12 cellular contexts compared by ENCODE assay signal in the genomic region with DNA sequence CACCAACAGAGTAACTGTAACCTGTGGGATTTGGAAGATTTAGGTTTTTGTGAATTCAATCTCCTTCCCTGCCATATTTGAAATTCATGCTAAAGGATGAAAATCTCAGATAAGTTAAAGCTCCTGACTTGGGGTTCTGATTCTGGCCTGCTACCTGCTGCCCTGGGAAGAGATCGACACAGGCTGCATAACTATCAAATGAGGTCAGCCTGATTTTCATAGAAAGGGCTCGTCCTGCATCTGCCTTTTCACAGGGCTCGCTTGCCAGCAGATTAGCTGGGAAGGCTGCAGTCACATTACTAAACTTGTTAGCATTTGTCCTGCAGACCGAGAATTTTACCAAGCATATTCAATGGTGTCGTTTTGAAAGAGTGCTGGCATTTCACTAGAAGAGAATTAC. TPM values are rescaled to one million over a fixed set of nuclear protein-coding genes. Genes with fewer than 3 reads are reported as not detected.
A peak's percentile ranks its signal among the peaks of the same experiment; 100 is the strongest.
DNase-seq lines count a peak whose midpoint lies in the region; FAIRE-seq and TF ChIP-seq lines count a peak whose summit lies in the region.
"Had no signal": no experiment of that assay in that cellular context is flagged by ENCODE, and none has a peak within 500 bp of the region (broad histone marks: within the 10 kb centered on the region; RNA-seq: fewer than 3 reads in every experiment).

No MANE protein-coding gene starts in this region.

- DNase-seq in AG10803 (ENCODE audit: low read depth) (peak; percentile 31), RWPE1 (ENCODE audit: low spot score) (peak; percentile 31), glomerular visceral epithelial cell (ENCODE audit: extremely low spot score) (peak; percentile 63), SKM-1 treated with dmso at 0.1 percent for 144 hours (lab: John Stamatoyannopoulos, UW; ENCODE audit: unreplicated experiment) (no peak), HuH-7 (ENCODE audit: low spot score) (no peak), frontal cortex (ENCODE audit: low spot score in 2 of 2) (no peak), substantia nigra (lab: John Stamatoyannopoulos, UW) (no peak)
- DNase-seq: activated CD4-positive, alpha-beta T cell treated with anti-CD3 and anti-CD28 coated beads, Interleukin-2, amount 50 U/mL, for 4 hours; activated naive CD4-positive, alpha-beta T cell treated with anti-CD3 and anti-CD28 coated beads, Interleukin-2, amount 50 U/mL, for 16 hours; GOT3 had no signal

- POLR2A ChIA-PET in RWPE1 (lab: Yijun Ruan, JAX; ENCODE audit: low non-redundant PET) = no interaction called here

- TF ChIP-seq CTCF in AG10803 (conservative IDR thresholded peaks at IDR 0.05; ENCODE audit: low read length) = no peak
- TF ChIP-seq CTCF in RWPE1 (conservative IDR thresholded peaks at IDR 0.05; ENCODE audit: low read depth) = no peak

- CTCF ChIA-PET in RWPE1 (lab: Yijun Ruan, JAX) = interaction anchor here (0.7 kb wide), 1 partner anchor 202 kb away, joined by 3 read pairs; no protein-coding TSS in a partner anchor

- peaks cover 23 to 40% of the 10 kb centered on the region in 2 donors for H3K4me1 ChIP-seq in muscle layer of duodenum (ENCODE audit: control insufficient read depth in 1 of 2, insufficient read depth in 2 of 2, low read length in 2 of 2)
- H3K4me1 ChIP-seq: uterus had no signal

- H3K27me3 ChIP-seq in muscle layer of duodenum (ENCODE audit: low read depth, low read length) = no peaks in the 10 kb centered on the region
- H3K27me3 ChIP-seq: uterus had no signal

- H3K9me3 ChIP-seq in muscle layer of duodenum (ENCODE audit: control insufficient read depth in 1 of 2, low read length in 2 of 2) = no peaks in the 10 kb centered on the region
- H3K9me3 ChIP-seq: uterus had no signal

- no peaks in the 10 kb centered on the region for H3K36me3 ChIP-seq in muscle layer of duodenum (ENCODE audit: control insufficient read depth in 1 of 2, insufficient read depth in 2 of 2, low read length in 2 of 2)
- H3K36me3 ChIP-seq: uterus had no signal

- H3K27ac ChIP-seq in RWPE1 (peak overlapping the region; percentile 39; the same call in 1 of the 2 replicates), muscle layer of duodenum (ENCODE audit: low read length) (peak overlapping the region; percentile 83), substantia nigra (ENCODE audit: low read depth, low read length, poor library complexity, severe bottlenecking) (no peak overlapping the region)
- H3K27ac ChIP-seq: uterus had no signal

- H3K4me3 ChIP-seq in AG10803 (ENCODE audit: low read length) = no peak overlapping the region
- no peak overlapping the region for H3K4me3 ChIP-seq in muscle layer of duodenum (ENCODE audit: low read depth in 1 of 2, low read length in 2 of 2)
- H3K4me3 ChIP-seq: uterus had no signal

- FAIRE-seq in frontal cortex (lab: Jason Lieb, UNC) = no peak

RNA-seq across cellular contexts. Expression of a gene that starts 14.6 kb away (rescaled TPM):
- total RNA-seq in frontal cortex = 15.9 TPM

Comparison
In these comparisons a context has a peak if more than half of its experiments do, and no peak if none do; other contexts are left out.
1. DNase-seq: peak in AG10803 (single experiment), RWPE1 (single experiment) and glomerular visceral epithelial cell (single experiment); none in SKM-1 treated with dmso at 0.1 percent for 144 hours (single experiment), HuH-7 (single experiment), frontal cortex (0 of 2) and substantia nigra (0 of 49).